In the genomic region with DNA sequence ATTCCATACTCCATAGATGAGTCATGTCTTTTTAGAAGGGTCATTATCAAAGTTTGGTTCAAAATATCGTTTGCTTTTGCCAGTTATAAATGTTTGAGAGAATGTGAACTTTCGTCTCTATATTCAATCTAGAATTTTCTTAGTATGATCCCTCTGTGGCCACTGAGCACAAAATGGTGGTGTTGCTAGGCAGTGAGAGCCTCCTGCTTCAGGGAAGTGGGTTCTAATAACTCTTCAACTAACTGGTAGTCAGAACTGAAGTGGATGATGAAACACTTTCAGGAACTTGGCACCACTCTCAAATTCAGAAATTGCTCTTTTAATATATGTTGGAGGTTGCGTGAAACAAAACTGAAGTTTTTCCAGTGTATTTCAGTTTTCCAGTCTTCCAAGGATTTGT, we compare ENCODE assay signal across 1 cellular context.
TF ChIP-seq lines count a peak whose summit lies in the region.

No MANE protein-coding gene starts in this region.

TF ChIP-seq in endothelial cell of umbilical vein, 7 proteins besides CTCF, POLR2A, EP300 and RAD21:
- TF ChIP-seq, protein P1, sequence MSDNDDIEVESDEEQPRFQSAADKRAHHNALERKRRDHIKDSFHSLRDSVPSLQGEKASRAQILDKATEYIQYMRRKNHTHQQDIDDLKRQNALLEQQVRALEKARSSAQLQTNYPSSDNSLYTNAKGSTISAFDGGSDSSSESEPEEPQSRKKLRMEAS (IDR thresholded peaks at IDR 0.05; ENCODE audit: insufficient read depth, insufficient read length): no peak
- TF ChIP-seq MYC (IDR thresholded peaks at IDR 0.05; ENCODE audit: low read depth, low read length): no peak
- no peak for TF ChIP-seq JUN (IDR thresholded peaks at IDR 0.05; ENCODE audit: borderline replicate concordance, insufficient read depth, insufficient read length, low read depth)
- TF ChIP-seq EZH2 (IDR thresholded peaks at IDR 0.05; ENCODE audit: borderline replicate concordance, low read depth, low read length, severe bottlenecking): no peak
- TF ChIP-seq POLR2AphosphoS5 (IDR thresholded peaks at IDR 0.05; ENCODE audit: insufficient read depth, low read depth, low read length): no peak
- no peak for TF ChIP-seq GATA2 (IDR thresholded peaks at IDR 0.05; ENCODE audit: insufficient read depth, insufficient read length, low read depth, low read length)
